9 cellular contexts compared by ENCODE assay signal in the genomic region with DNA sequence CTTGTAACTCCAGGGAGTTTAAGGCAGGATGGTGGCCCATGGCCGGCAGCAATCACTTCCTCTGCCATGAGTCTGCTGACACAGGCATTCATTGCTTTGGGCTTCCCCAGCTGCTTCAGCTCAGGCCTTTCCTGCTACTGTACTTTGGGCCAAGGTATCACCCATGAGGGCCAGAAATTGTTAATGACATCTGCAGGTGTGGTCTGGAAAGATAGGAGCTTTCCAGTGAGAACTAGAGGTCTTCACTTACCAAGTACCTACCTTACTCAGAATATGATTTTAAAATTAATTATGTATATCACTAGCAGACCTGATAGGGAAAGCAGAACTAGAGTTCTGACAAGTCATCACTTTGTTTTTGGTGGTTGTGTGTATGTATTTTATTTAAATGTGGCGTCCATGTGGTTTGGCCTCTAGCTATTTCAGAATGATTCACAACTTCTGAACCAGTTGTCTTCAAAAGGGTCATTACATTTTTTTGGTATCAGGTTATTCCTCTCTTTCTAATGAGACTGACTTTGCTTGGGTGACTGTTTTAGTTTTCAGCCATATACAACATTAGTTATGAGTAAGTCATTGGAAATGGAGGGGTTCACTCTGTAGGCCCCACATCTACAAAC. TPM values are rescaled to one million over a fixed set of nuclear protein-coding genes. Genes with fewer than 3 reads are reported as not detected.
DNase-seq lines count a peak whose midpoint lies in the region; ATAC-seq and TF ChIP-seq lines count a peak whose summit lies in the region.
"Had no signal": no experiment of that assay in that cellular context is flagged by ENCODE, and none has a peak within 500 bp of the region (broad histone marks: within the 10 kb centered on the region; RNA-seq: fewer than 3 reads in every experiment).

No MANE protein-coding gene starts in this region.

- H3K4me1 ChIP-seq in smooth muscle cell (ENCODE audit: low read depth): peaks cover 75% of the 10 kb centered on the region

- H3K27ac ChIP-seq in smooth muscle cell (ENCODE audit: low read depth): peak overlapping the region; percentile 93
- H3K27ac ChIP-seq: VCaP had no signal

- peaks cover 21% of the 10 kb centered on the region for H3F3A ChIP-seq in smooth muscle cell (ENCODE audit: low read depth)

- H3K9me3 ChIP-seq in smooth muscle cell (replicated peaks; ENCODE audit: low read depth): no peaks in the 10 kb centered on the region

- H3K9ac ChIP-seq in smooth muscle cell (ENCODE audit: low read depth): peak overlapping the region; percentile 65

- H3K4me3 ChIP-seq in epithelial cell of proximal tubule (ENCODE audit: low read depth, low read length): peak overlapping the region; percentile 75
- peak overlapping the region; percentile 83 for H3K4me3 ChIP-seq in smooth muscle cell

- H2AFZ ChIP-seq in smooth muscle cell (ENCODE audit: low read depth): no peak overlapping the region

- intact Hi-C loops in Right ventricle myocardium inferior (cut with DNase I) (loop anchor here (5.0 to 10.0 kb wide), 2 partner anchors 65 to 107 kb away; no protein-coding TSS in a partner anchor), cardiac septum (cut with DNase I) (loop anchor here (5.0 kb wide), 1 partner anchor 65 kb away; no protein-coding TSS in a partner anchor)

- no peaks in the 10 kb centered on the region for H3K27me3 ChIP-seq in smooth muscle cell (ENCODE audit: low read depth)

- WGBS in smooth muscle cell (ENCODE audit: low lambda C conversion rate): 3% methylated on average over 2 of the region's 2 CpGs

- TF ChIP-seq CTCF in epithelial cell of proximal tubule (conservative IDR thresholded peaks at IDR 0.05; ENCODE audit: low read depth, low read length) (no peak), smooth muscle cell (IDR thresholded peaks at IDR 0.05; ENCODE audit: borderline replicate concordance, insufficient read depth, poor library complexity, severe bottlenecking) (no peak)

- peaks cover 4% of the 10 kb centered on the region for H4K20me1 ChIP-seq in smooth muscle cell (ENCODE audit: low read depth)

- peak overlapping the region; percentile 92 for H3K4me2 ChIP-seq in smooth muscle cell

- DNase-seq in Right ventricle myocardium inferior (ENCODE audit: missing footprints): peak; percentile 68
- no peak for DNase-seq in cardiac septum (ENCODE audit: low spot score)
- no peak for DNase-seq in epithelial cell of proximal tubule (ENCODE audit: low read depth)
- DNase-seq in smooth muscle cell (lab: John Stamatoyannopoulos, UW; ENCODE audit: unreplicated experiment): no peak
- no peak for DNase-seq in GF-D8 (lab: John Stamatoyannopoulos, UW)
- no peak for DNase-seq in HT-29 (ENCODE audit: low spot score)
- no peak for DNase-seq in stimulated activated CD8-positive, alpha-beta memory T cell treated with anti-CD3 and anti-CD28 coated beads, Interleukin-4, amount 100 ng/mL, for 48 hours

- no peaks in the 10 kb centered on the region for H3K36me3 ChIP-seq in smooth muscle cell (ENCODE audit: low read depth)

- H3K79me2 ChIP-seq in smooth muscle cell (ENCODE audit: low read depth): peaks cover 29% of the 10 kb centered on the region

- no peak for ATAC-seq in Right ventricle myocardium inferior
- ATAC-seq in HG03439 (IDR thresholded peaks at IDR 0.05; ENCODE audit: unreplicated experiment): peak; percentile 53

RNA-seq across cellular contexts. Expression of a gene that starts 2.7 kb away (rescaled TPM):
- total RNA-seq in Right ventricle myocardium inferior (18.9 TPM), cardiac septum (19.6 TPM), epithelial cell of proximal tubule (1.6 and 2.8 TPM in 2 replicates), smooth muscle cell (21.1 and 26.3 TPM in 2 replicates)
- polyA plus RNA-seq in smooth muscle cell: 13.4 and 21.4 TPM in 2 replicates
- 0.03 and 0.18 TPM in 2 replicates for total RNA-seq in HT-29 (2014; rRNA removed; shearing (Covaris generic))
